10 cellular contexts compared by ENCODE assay signal in genomic region chr5:114055810-114056476, GRCh38.
DNase-seq lines count a peak whose midpoint lies in the region; ATAC-seq and TF ChIP-seq lines count a peak whose summit lies in the region.
"Had no signal": no experiment of that assay in that cellular context is flagged by ENCODE, and none has a peak within 500 bp of the region (broad histone marks: within the 10 kb centered on the region; RNA-seq: fewer than 3 reads in every experiment).

No MANE protein-coding gene starts in this region.

- H3K9me3 Mint-ChIP-seq in natural killer cell = peaks cover 6 to 7% of the 10 kb centered on the region in 2 donors
- H3K9me3 Mint-ChIP-seq: activated naive CD4-positive, alpha-beta T cell treated with anti-CD3 and anti-CD28 coated beads, Interleukin-2, amount 10 ng/mL, durations not matched to agents 7 days and 5 days had no signal

- H3K9ac ChIP-seq in iPS-20b (ENCODE audit: low read depth, low read length) = peak overlapping the region; percentile 82; the same call in 1 of the 2 replicates

- no peak overlapping the region for H3K27ac Mint-ChIP-seq in natural killer cell
- H3K27ac Mint-ChIP-seq: activated naive CD4-positive, alpha-beta T cell treated with anti-CD3 and anti-CD28 coated beads, Interleukin-2, amount 10 ng/mL, durations not matched to agents 7 days and 5 days; T-cell had no signal

- H3K4me1 Mint-ChIP-seq in natural killer cell = no peaks in the 10 kb centered on the region
- H3K4me1 Mint-ChIP-seq: activated naive CD4-positive, alpha-beta T cell treated with anti-CD3 and anti-CD28 coated beads, Interleukin-2, amount 10 ng/mL, durations not matched to agents 7 days and 5 days; T-cell had no signal

- H3K4me1 ChIP-seq in iPS-20b (ENCODE audit: insufficient read depth, low read length) = peaks cover 10% of the 10 kb centered on the region; the same call in 1 of the 2 replicates

- H3K36me3 Mint-ChIP-seq in natural killer cell = no peaks in the 10 kb centered on the region
- H3K36me3 Mint-ChIP-seq: activated naive CD4-positive, alpha-beta T cell treated with anti-CD3 and anti-CD28 coated beads, Interleukin-2, amount 10 ng/mL, durations not matched to agents 7 days and 5 days; T-cell had no signal

- peaks cover 32% of the 10 kb centered on the region for H3K27me3 ChIP-seq in H7 (ENCODE audit: control insufficient read depth, insufficient read depth, low read length)
- peaks cover 43% of the 10 kb centered on the region for H3K27me3 ChIP-seq in iPS-20b (ENCODE audit: insufficient read depth, low read length)

- H3K4me3 ChIP-seq in H7 (ENCODE audit: insufficient read depth, low read depth, low read length) = peak overlapping the region; percentile 57
- H3K4me3 ChIP-seq in iPS-20b (ENCODE audit: low read length) = peak overlapping the region; percentile 90
- peak overlapping the region; percentile 43 for H3K4me3 ChIP-seq in skeletal muscle cell (ENCODE audit: low read depth, low read length)

- H3K4me3 Mint-ChIP-seq in natural killer cell = no peak overlapping the region
- H3K4me3 Mint-ChIP-seq: activated naive CD4-positive, alpha-beta T cell treated with anti-CD3 and anti-CD28 coated beads, Interleukin-2, amount 10 ng/mL, durations not matched to agents 7 days and 5 days; T-cell had no signal

- DNase-seq in H7 (peak; percentile 67), cerebellar cortex (ENCODE audit: low spot score) (peak; percentile 36), skeletal muscle cell (ENCODE audit: low read depth) (no peak), foreskin melanocyte (no peak), HUDEP-2 (lab: John Stamatoyannopoulos, UW; ENCODE audit: unreplicated experiment in 76 of 76) (no peak), natural killer cell (no peak)
- DNase-seq: activated naive CD4-positive, alpha-beta T cell treated with anti-CD3 and anti-CD28 coated beads, Interleukin-2, amount 10 ng/mL, durations not matched to agents 7 days and 5 days; T-cell had no signal

- no peak for TF ChIP-seq CTCF in natural killer cell (IDR thresholded peaks at IDR 0.05)

- H3K36me3 ChIP-seq in H7 (replicated peaks; ENCODE audit: control insufficient read depth, insufficient read depth, low read length) = no peaks in the 10 kb centered on the region
- no peaks in the 10 kb centered on the region for H3K36me3 ChIP-seq in iPS-20b (ENCODE audit: insufficient read depth, low read depth, low read length)

- ATAC-seq in GM18861 (IDR thresholded peaks at IDR 0.05; ENCODE audit: unreplicated experiment) (no peak), natural killer cell (no peak)
- ATAC-seq: T-cell had no signal

- no peak overlapping the region for H3K27ac ChIP-seq in iPS-20b (ENCODE audit: low read length)

- no peaks in the 10 kb centered on the region for H3K9me3 ChIP-seq in iPS-20b (ENCODE audit: insufficient read depth, low read depth, low read length)

- intact Hi-C loops in natural killer cell (cut with micrococcal nuclease) = no loop called here

- peaks cover 24 to 27% of the 10 kb centered on the region in 2 donors for H3K27me3 Mint-ChIP-seq in natural killer cell (ENCODE audit: low read depth in 2 of 2)

Comparison
In these comparisons a context has a peak if more than half of its experiments do, and no peak if none do; other contexts are left out.
1. DNase-seq: peak in H7 (single experiment) and cerebellar cortex (single experiment); none in skeletal muscle cell (single experiment), foreskin melanocyte (single experiment), HUDEP-2 (0 of 76) and natural killer cell (single experiment).
2. Peak in every context shown above with its lines, with median percentiles within 50 percentile points of each other: H3K4me3 ChIP-seq.